8 cellular contexts compared by ENCODE assay signal in the genomic region with DNA sequence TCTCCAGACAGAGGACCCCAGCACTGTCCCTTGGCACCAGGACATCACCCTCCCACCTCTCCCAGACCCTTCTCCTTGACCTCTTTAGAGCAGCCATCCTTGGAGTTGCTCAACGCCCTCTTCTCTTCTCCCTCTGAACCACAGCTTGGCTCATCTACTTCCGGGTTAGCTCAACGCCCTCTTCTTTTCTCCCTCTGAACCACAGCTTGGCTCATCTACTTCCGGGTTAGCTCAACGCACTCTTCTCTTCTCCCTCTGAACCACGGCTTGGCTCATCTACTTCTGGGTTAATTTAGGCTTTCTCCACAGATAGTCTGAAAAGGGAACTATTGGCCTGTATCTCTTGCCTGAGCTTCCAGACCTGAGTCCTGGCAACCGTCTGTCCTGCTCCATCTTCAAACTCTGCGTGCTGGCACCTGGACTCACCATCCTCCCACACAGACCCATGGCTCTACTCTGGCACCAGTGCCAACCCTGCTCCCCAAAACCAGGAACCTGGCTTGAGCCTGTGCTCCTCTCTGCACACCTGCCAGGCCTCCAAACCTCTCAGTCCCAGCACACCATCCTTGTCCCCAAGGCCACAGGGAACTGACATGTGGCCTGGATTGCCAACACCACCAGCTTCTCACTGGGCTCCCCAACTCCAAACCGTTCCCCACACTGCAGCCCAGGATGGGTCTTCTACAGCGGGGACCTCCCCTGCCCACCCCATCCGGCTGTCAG. TPM values are rescaled to one million over a fixed set of nuclear protein-coding genes. Genes with fewer than 3 reads are reported as not detected.
DNase-seq lines count a peak whose midpoint lies in the region; ATAC-seq and TF ChIP-seq lines count a peak whose summit lies in the region.
"Had no signal": no experiment of that assay in that cellular context is flagged by ENCODE, and none has a peak within 500 bp of the region (broad histone marks: within the 10 kb centered on the region; RNA-seq: fewer than 3 reads in every experiment).

No MANE protein-coding gene starts in this region.

- peaks cover 32% of the 10 kb centered on the region for H3K4me1 ChIP-seq in PC-3 (ENCODE audit: insufficient read depth, low read length)

- H3K27ac ChIP-seq in AG04450 (ENCODE audit: low read depth, low read length), result peak overlapping the region; percentile 90
- peak overlapping the region; percentile 73 for H3K27ac ChIP-seq in PC-3 (ENCODE audit: low read length)

- POLR2A ChIA-PET in AG04450 (lab: Yijun Ruan, JAX), result interaction anchor here (0.5 to 3.7 kb wide), 4 partner anchors 11 to 22 kb away, joined by 4 to 25 read pairs (median 8); no protein-coding TSS in a partner anchor
- POLR2A ChIA-PET in PC-3 (lab: Charles Lee; ENCODE audit: unreplicated experiment), result interaction anchor here (1.0 kb wide), 1 partner anchor 11 kb away, joined by 3 read pairs; no protein-coding TSS in a partner anchor

- no peak overlapping the region for H3K9ac ChIP-seq in PC-3 (ENCODE audit: low read length)

- H3K4me3 ChIP-seq in AG04450 (ENCODE audit: low read depth, low read length), result no peak overlapping the region
- no peak overlapping the region for H3K4me3 ChIP-seq in PC-3 (ENCODE audit: low read length)

- no peak overlapping the region for H2AFZ ChIP-seq in PC-3 (ENCODE audit: low read length)

- H3K79me2 ChIP-seq in PC-3 (ENCODE audit: low read length), result peaks cover 53% of the 10 kb centered on the region

- peak; percentile 11 for ATAC-seq in PC-3
- peak; percentile 19 for ATAC-seq in left ventricle myocardium superior
- no peak for ATAC-seq in HG03520 (IDR thresholded peaks at IDR 0.05; ENCODE audit: unreplicated experiment)

- CTCF ChIA-PET in AG04450 (lab: Charles Lee) (interaction anchor here (1.6 kb wide), 1 partner anchor 24 kb away, joined by 7 read pairs; no protein-coding TSS in a partner anchor), PC-3 (lab: Charles Lee) (no interaction called here)

- TF ChIP-seq CTCF in AG04450 (IDR thresholded peaks at IDR 0.05; ENCODE audit: low read depth, low read length) (no peak), PC-3 (conservative IDR thresholded peaks at IDR 0.05; ENCODE audit: low read depth, low read length) (no peak)

- peaks cover 43% of the 10 kb centered on the region for H3K36me3 ChIP-seq in PC-3 (ENCODE audit: low read depth, low read length)

- no TSS peak for BruUV-seq in PC-3 (replicated peaks; lab: Mats Ljungman, UMichigan)

- intact Hi-C loops in PC-3 (cut with micrococcal nuclease), result no loop called here
- intact Hi-C loops in left ventricle myocardium superior (cut with micrococcal nuclease), result no loop called here
- intact Hi-C loops in head of caudate nucleus (cut with DNase I), result no loop called here

- peaks cover 66% of the 10 kb centered on the region for H4K20me1 ChIP-seq in PC-3 (ENCODE audit: low read length)

- no peaks in the 10 kb centered on the region for H3K9me2 ChIP-seq in PC-3 (replicated peaks; ENCODE audit: low read length)

- H3K9me3 ChIP-seq in AG04450 (ENCODE audit: control insufficient read depth, insufficient read depth, low read length) (no peaks in the 10 kb centered on the region; the same call in 1 of the 2 replicates), PC-3 (ENCODE audit: low read length) (no peaks in the 10 kb centered on the region)

- DNase-seq in AG04450 (ENCODE audit: low read depth, low spot score) (no peak), PC-3 (peak; percentile 30), left ventricle myocardium superior (no peak), hepatic stellate cell (ENCODE audit: low spot score) (no peak), head of caudate nucleus (no peak)
- DNase-seq: activated naive CD4-positive, alpha-beta T cell treated with anti-CD3 and anti-CD28 coated beads, Interleukin-2, amount 10 ng/mL, durations not matched to agents 7 days and 5 days had no signal

- H3K27me3 ChIP-seq in AG04450 (ENCODE audit: control insufficient read depth, insufficient read depth, low read length) (no peaks in the 10 kb centered on the region), PC-3 (ENCODE audit: low read length) (no peaks in the 10 kb centered on the region)

- peak overlapping the region; percentile 68 for H3K4me2 ChIP-seq in PC-3 (ENCODE audit: low read length)

- H3F3A ChIP-seq in PC-3 (ENCODE audit: low read length, unreplicated experiment), result peaks cover 4% of the 10 kb centered on the region

RNA-seq across cellular contexts. Expression of a gene that starts 25.3 kb away (rescaled TPM):
- polyA plus RNA-seq in AG04450 (2011; rRNA removed), result 5.3 and 8.3 TPM in 2 replicates
- polyA minus RNA-seq in AG04450 (2011; rRNA and poly(A)+ RNA removed), result 6.0 and 6.7 TPM in 2 replicates
- total RNA-seq in PC-3 (2014; rRNA removed) (23.3 and 34.6 TPM in 2 replicates), left ventricle myocardium superior (15.4 TPM)

RNA-seq across cellular contexts. Expression of a gene that starts 49.3 kb away (rescaled TPM):
- polyA plus RNA-seq in AG04450 (2011; rRNA removed), result 0.26 and 0.41 TPM in 2 replicates
- 1.0 TPM in 1 of 2 replicates, not detected in the other for polyA minus RNA-seq in AG04450 (2011; rRNA and poly(A)+ RNA removed)
- 0.87 and 2.4 TPM in 2 replicates for total RNA-seq in PC-3 (2014; rRNA removed)
- total RNA-seq in left ventricle myocardium superior, result 0.50 TPM
- polyA plus RNA-seq: liver had no signal

RNA-seq across cellular contexts. Expression of a gene that starts 59.5 kb away (rescaled TPM):
- 66.5 and 77.1 TPM in 2 replicates for polyA plus RNA-seq in AG04450 (2011; rRNA removed)
- 126 and 154 TPM in 2 replicates for polyA minus RNA-seq in AG04450 (2011; rRNA and poly(A)+ RNA removed)
- 109 and 133 TPM in 2 replicates for total RNA-seq in PC-3 (2014; rRNA removed)
- 86.4 TPM for total RNA-seq in left ventricle myocardium superior

RNA-seq across cellular contexts. Expression of a gene that starts 59.6 kb away (rescaled TPM):
- polyA plus RNA-seq in AG04450 (2011; rRNA removed), result 0.92 and 0.98 TPM in 2 replicates
- 1.2 and 1.3 TPM in 2 replicates for polyA minus RNA-seq in AG04450 (2011; rRNA and poly(A)+ RNA removed)
- total RNA-seq in PC-3 (2014; rRNA removed), result 3.5 and 3.9 TPM in 2 replicates
- total RNA-seq in left ventricle myocardium superior, result not detected
